8 cellular contexts compared by ENCODE assay signal in genomic region chr10:27155073-27155754, GRCh38. TPM values are rescaled to one million over a fixed set of nuclear protein-coding genes. Genes with fewer than 3 reads are reported as not detected.
DNase-seq lines count a peak whose midpoint lies in the region; ATAC-seq, FAIRE-seq and TF ChIP-seq lines count a peak whose summit lies in the region.

Gene MASTL, plus strand, starts transcription at chr10:27155352. Its CDS starts 75 bp downstream, at chr10:27155427.

- H3K27me3 ChIP-seq in liver (ENCODE audit: control insufficient read depth in 4 of 4, insufficient read depth in 4 of 4, low read length in 3 of 4), result no peaks in the 10 kb centered on the region

- peak within 1 kb of the TSS; percentile 98 for H3K9ac ChIP-seq in liver (ENCODE audit: low read depth in 1 of 2, low read length in 2 of 2)

- no peak for TF ChIP-seq CTCF in liver (IDR thresholded peaks at IDR 0.05; ENCODE audit: low read depth, low read length, missing input control)

- peaks cover 0 to 5% (median 2%) of the 10 kb centered on the region in 4 donors for H3K36me3 ChIP-seq in liver (ENCODE audit: control insufficient read depth in 4 of 4, insufficient read depth in 3 of 4, low read depth in 1 of 4, low read length in 3 of 4)

- POLR2A ChIA-PET in activated CD4-positive, alpha-beta memory T cell treated with anti-CD3 and anti-CD28 coated beads for 36 hours (lab: Charles Lee), result interaction anchor here (1.1 to 4.3 kb wide), 5 partner anchors 9 to 415 kb away, joined by 4 to 30 read pairs (median 17); partner anchors contain the start of genes ACBD5 and ANKRD26

- peak; percentile 38 to 89 (median 84) for DNase-seq in C1 segment of cervical spinal cord (lab: John Stamatoyannopoulos, UW)
- DNase-seq in GM19239 (ENCODE audit: insufficient read length, low spot score), result peak; percentile 71
- peak; percentile 83 for DNase-seq in NCI-H748 (lab: John Stamatoyannopoulos, UW; ENCODE audit: unreplicated experiment)
- DNase-seq in activated CD4-positive, alpha-beta memory T cell treated with anti-CD3 and anti-CD28 coated beads for 36 hours, result peak; percentile 96
- peak; percentile 85 to 97 for DNase-seq in dermis microvascular lymphatic vessel endothelial cell (ENCODE audit: low read depth in 2 of 2)
- DNase-seq in stimulated activated CD4-positive, alpha-beta T cell treated with anti-CD3 and anti-CD28 coated beads, Interleukin-4, amount 100 ng/mL, for 1 hour, result peak; percentile 92

- H3K9me3 Mint-ChIP-seq in activated CD4-positive, alpha-beta memory T cell treated with anti-CD3 and anti-CD28 coated beads for 36 hours, result no peaks in the 10 kb centered on the region

- H3K4me1 Mint-ChIP-seq in activated CD4-positive, alpha-beta memory T cell treated with anti-CD3 and anti-CD28 coated beads for 36 hours (ENCODE audit: low read depth), result peaks cover 39% of the 10 kb centered on the region

- peaks cover 57% of the 10 kb centered on the region for H3K36me3 Mint-ChIP-seq in activated CD4-positive, alpha-beta memory T cell treated with anti-CD3 and anti-CD28 coated beads for 36 hours

- no peaks in the 10 kb centered on the region for H3K27me3 Mint-ChIP-seq in activated CD4-positive, alpha-beta memory T cell treated with anti-CD3 and anti-CD28 coated beads for 36 hours

- H3K4me3 Mint-ChIP-seq in activated CD4-positive, alpha-beta memory T cell treated with anti-CD3 and anti-CD28 coated beads for 36 hours, result peak within 1 kb of the TSS; percentile 97

- peak; percentile 78 for ATAC-seq in HG03442 (IDR thresholded peaks at IDR 0.05; ENCODE audit: unreplicated experiment)

- H3K4me3 ChIP-seq in liver (ENCODE audit: low read depth in 1 of 3, low read length in 3 of 3), result peak within 1 kb of the TSS; percentile 53 to 98 (median 77)

- TF ChIP-seq RAD21 in liver (IDR thresholded peaks at IDR 0.05), result no peak

- FAIRE-seq in GM19239 (lab: Jason Lieb, UNC), result peak; percentile 97

- H3K9me3 ChIP-seq in liver (ENCODE audit: control insufficient read depth in 4 of 4, low read length in 3 of 4), result no peaks in the 10 kb centered on the region

- H3K27ac Mint-ChIP-seq in activated CD4-positive, alpha-beta memory T cell treated with anti-CD3 and anti-CD28 coated beads for 36 hours, result peak within 1 kb of the TSS; percentile 100

- WGBS in liver, result under 1% methylated on average over 55 of the region's 55 CpGs

- intact Hi-C loops in activated CD4-positive, alpha-beta memory T cell treated with anti-CD3 and anti-CD28 coated beads for 36 hours (cut with micrococcal nuclease), result loop anchor here (1.0 to 10.0 kb wide), 7 partner anchors 54 to 1180 kb away; partner anchors contain the start of gene PDSS1

- peaks cover 0 to 20% (median 13%) of the 10 kb centered on the region in 4 donors for H3K4me1 ChIP-seq in liver (ENCODE audit: control insufficient read depth in 4 of 4, insufficient read depth in 4 of 4, low read length in 3 of 4)

- CTCF ChIA-PET in activated CD4-positive, alpha-beta memory T cell treated with anti-CD3 and anti-CD28 coated beads for 36 hours (lab: Charles Lee), result interaction anchor here (1.0 to 1.9 kb wide), 2 partner anchors 69 to 87 kb away, joined by 3 to 9 read pairs; no protein-coding TSS in a partner anchor

- peak within 1 kb of the TSS; percentile 97 to 100 for H3K27ac ChIP-seq in liver (ENCODE audit: low read depth in 1 of 2, low read length in 2 of 2)

TF ChIP-seq in liver, 16 proteins besides CTCF, POLR2A, EP300 and RAD21:
- TF ChIP-seq FOXA2 (IDR thresholded peaks at IDR 0.05) (no peak), JUND (IDR thresholded peaks at IDR 0.05) (peak in 1 of 2 donors; percentile 25), EGR1 (IDR thresholded peaks at IDR 0.05; ENCODE audit: low read depth in 2 of 2) (peak; percentile 90 to 91), HNF4G (IDR thresholded peaks at IDR 0.05) (no peak), GABPA (IDR thresholded peaks at IDR 0.05 in 1 of 2, conservative IDR thresholded peaks at IDR 0.05 in 1 of 2) (no peak), FOXA1 (IDR thresholded peaks at IDR 0.05) (peak; percentile 33), NR2F2 (IDR thresholded peaks at IDR 0.05) (no peak), TAF1 (conservative IDR thresholded peaks at IDR 0.05) (peak; percentile 92), RXRA (IDR thresholded peaks at IDR 0.05) (no peak), SP1 (IDR thresholded peaks at IDR 0.05) (peak; percentile 49)
- TF ChIP-seq, protein P1, sequence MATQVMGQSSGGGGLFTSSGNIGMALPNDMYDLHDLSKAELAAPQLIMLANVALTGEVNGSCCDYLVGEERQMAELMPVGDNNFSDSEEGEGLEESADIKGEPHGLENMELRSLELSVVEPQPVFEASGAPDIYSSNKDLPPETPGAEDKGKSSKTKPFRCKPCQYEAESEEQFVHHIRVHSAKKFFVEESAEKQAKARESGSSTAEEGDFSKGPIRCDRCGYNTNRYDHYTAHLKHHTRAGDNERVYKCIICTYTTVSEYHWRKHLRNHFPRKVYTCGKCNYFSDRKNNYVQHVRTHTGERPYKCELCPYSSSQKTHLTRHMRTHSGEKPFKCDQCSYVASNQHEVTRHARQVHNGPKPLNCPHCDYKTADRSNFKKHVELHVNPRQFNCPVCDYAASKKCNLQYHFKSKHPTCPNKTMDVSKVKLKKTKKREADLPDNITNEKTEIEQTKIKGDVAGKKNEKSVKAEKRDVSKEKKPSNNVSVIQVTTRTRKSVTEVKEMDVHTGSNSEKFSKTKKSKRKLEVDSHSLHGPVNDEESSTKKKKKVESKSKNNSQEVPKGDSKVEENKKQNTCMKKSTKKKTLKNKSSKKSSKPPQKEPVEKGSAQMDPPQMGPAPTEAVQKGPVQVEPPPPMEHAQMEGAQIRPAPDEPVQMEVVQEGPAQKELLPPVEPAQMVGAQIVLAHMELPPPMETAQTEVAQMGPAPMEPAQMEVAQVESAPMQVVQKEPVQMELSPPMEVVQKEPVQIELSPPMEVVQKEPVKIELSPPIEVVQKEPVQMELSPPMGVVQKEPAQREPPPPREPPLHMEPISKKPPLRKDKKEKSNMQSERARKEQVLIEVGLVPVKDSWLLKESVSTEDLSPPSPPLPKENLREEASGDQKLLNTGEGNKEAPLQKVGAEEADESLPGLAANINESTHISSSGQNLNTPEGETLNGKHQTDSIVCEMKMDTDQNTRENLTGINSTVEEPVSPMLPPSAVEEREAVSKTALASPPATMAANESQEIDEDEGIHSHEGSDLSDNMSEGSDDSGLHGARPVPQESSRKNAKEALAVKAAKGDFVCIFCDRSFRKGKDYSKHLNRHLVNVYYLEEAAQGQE (IDR thresholded peaks at IDR 0.05), result peak; percentile 91
- TF ChIP-seq, protein P2, sequence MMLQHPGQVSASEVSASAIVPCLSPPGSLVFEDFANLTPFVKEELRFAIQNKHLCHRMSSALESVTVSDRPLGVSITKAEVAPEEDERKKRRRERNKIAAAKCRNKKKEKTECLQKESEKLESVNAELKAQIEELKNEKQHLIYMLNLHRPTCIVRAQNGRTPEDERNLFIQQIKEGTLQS (IDR thresholded peaks at IDR 0.05), result no peak
- TF ChIP-seq, protein P3, sequence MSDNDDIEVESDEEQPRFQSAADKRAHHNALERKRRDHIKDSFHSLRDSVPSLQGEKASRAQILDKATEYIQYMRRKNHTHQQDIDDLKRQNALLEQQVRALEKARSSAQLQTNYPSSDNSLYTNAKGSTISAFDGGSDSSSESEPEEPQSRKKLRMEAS (IDR thresholded peaks at IDR 0.05), result no peak
TF ChIP-seq in liver: peak in this region for 6.

RNA-seq across cellular contexts. Expression of gene MASTL, which starts in this region (rescaled TPM):
- total RNA-seq in activated CD4-positive, alpha-beta memory T cell treated with anti-CD3 and anti-CD28 coated beads for 36 hours, result 10 to 100 TPM; 44.2 to 50.4 TPM
- total RNA-seq in dermis microvascular lymphatic vessel endothelial cell, result 7.7 and 11.3 TPM in 2 replicates
- total RNA-seq in liver, result 1 to 10 TPM; 4.9 to 9.4 TPM
- 1 to 10 TPM; 1.4 to 1.5 TPM for polyA plus RNA-seq in liver

Comparison
In these comparisons a context has a peak if more than half of its experiments do, and no peak if none do; other contexts are left out.
1. Peak in every context shown above with its lines: DNase-seq, ATAC-seq, H3K4me3 ChIP-seq and H3K27ac ChIP-seq.